12 cellular contexts compared by ENCODE assay signal in the genomic region with DNA sequence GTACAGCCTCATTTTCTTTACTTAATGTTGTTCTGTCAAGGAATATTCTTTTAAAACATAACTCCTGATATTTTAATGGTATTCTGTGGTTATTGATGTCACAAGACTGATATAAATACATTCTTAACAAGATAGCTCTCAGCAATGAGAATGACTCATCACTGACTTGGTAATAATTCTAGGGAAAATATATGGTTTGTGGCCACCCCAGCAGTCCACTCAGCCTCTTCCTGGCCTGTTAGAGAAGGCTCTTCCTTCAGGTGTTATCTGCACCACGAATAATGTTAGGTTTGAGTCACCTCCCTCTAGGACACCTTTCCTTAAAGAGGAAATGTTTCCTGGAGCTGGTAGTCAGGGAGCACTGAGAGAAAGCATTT.
DNase-seq lines count a peak whose midpoint lies in the region; ATAC-seq and TF ChIP-seq lines count a peak whose summit lies in the region.
"Had no signal": no experiment of that assay in that cellular context is flagged by ENCODE, and none has a peak within 500 bp of the region (broad histone marks: within the 10 kb centered on the region; RNA-seq: fewer than 3 reads in every experiment).

No MANE protein-coding gene starts in this region.

- TF ChIP-seq CTCF in activated CD8-positive, alpha-beta T cell treated with anti-CD3 and anti-CD28 coated beads for 36 hours (IDR thresholded peaks at IDR 0.05), result no peak
- no peak for TF ChIP-seq CTCF in fibroblast of villous mesenchyme (IDR thresholded peaks at IDR 0.05; ENCODE audit: insufficient read depth, low read depth, low read length)
- TF ChIP-seq CTCF in suprapubic skin (IDR thresholded peaks at IDR 0.05), result no peak
- no peak for TF ChIP-seq CTCF in dorsolateral prefrontal cortex (IDR thresholded peaks at IDR 0.05 in 54 of 56, conservative IDR thresholded peaks at IDR 0.05 in 2 of 56; ENCODE audit: low read depth in 1 of 56, partially characterized antibody in 56 of 56)
- TF ChIP-seq CTCF in GM10248 (IDR thresholded peaks at IDR 0.05; ENCODE audit: control extremely low read depth, extremely low read depth, low read depth, missing control alignments), result no peak

- CTCF ChIA-PET in activated CD8-positive, alpha-beta T cell treated with anti-CD3 and anti-CD28 coated beads for 36 hours (lab: Charles Lee), result interaction anchor here (1.1 to 3.9 kb wide), 8 partner anchors 10 to 79 kb away, joined by 3 to 37 read pairs (median 4); no protein-coding TSS in a partner anchor
- CTCF ChIA-PET in activated CD8-positive, alpha-beta T cell treated with anti-CD3 and anti-CD28 coated beads, Interleukin-2, amount 10 ng/mL, durations not matched to agents 7 days and 5 days (lab: Charles Lee), result interaction anchor here (1.3 to 3.0 kb wide), 7 partner anchors 10 to 48 kb away, joined by 3 to 18 read pairs (median 5); no protein-coding TSS in a partner anchor
- CTCF ChIA-PET in GM10248 (lab: Yijun Ruan, JAX), result interaction anchor here (0.9 to 1.4 kb wide), 3 partner anchors 11 to 31 kb away, joined by 4 read pairs; no protein-coding TSS in a partner anchor

- no peaks in the 10 kb centered on the region for H3K27me3 ChIP-seq in suprapubic skin
- H3K27me3 ChIP-seq in dorsolateral prefrontal cortex, result no peaks in the 10 kb centered on the region
- H3K27me3 ChIP-seq: BLaER1 treated with 17β-estradiol and CSF1 and Interleukin-3, amounts not matched to agents 10 nM and 100 nM; neutrophil had no signal

- peak overlapping the region; percentile 50 for H3K27ac Mint-ChIP-seq in activated CD8-positive, alpha-beta T cell treated with anti-CD3 and anti-CD28 coated beads for 36 hours
- no peak overlapping the region for H3K27ac Mint-ChIP-seq in activated CD8-positive, alpha-beta T cell treated with anti-CD3 and anti-CD28 coated beads, Interleukin-2, amount 10 ng/mL, durations not matched to agents 7 days and 5 days
- H3K27ac Mint-ChIP-seq: stimulated activated memory B cell treated with anti-CD40 and anti-IgM and Interleukin-4, amounts not matched to agents 10 μg/mL and 1 μg/mL and 100 μg/mL, for 72 hours had no signal

- H3K27ac ChIP-seq in suprapubic skin, result peak overlapping the region; percentile 26
- H3K27ac ChIP-seq in dorsolateral prefrontal cortex, result no peak overlapping the region
- H3K27ac ChIP-seq: neutrophil had no signal

- H3K36me3 ChIP-seq in suprapubic skin, result peaks cover 93% of the 10 kb centered on the region

- H3K9me3 ChIP-seq in suprapubic skin, result no peaks in the 10 kb centered on the region
- H3K9me3 ChIP-seq: BLaER1 treated with 17β-estradiol and CSF1 and Interleukin-3, amounts not matched to agents 10 nM and 100 nM had no signal

- ATAC-seq in activated CD8-positive, alpha-beta T cell treated with anti-CD3 and anti-CD28 coated beads for 36 hours, result peak; percentile 42
- ATAC-seq in activated CD8-positive, alpha-beta T cell treated with anti-CD3 and anti-CD28 coated beads, Interleukin-2, amount 10 ng/mL, durations not matched to agents 7 days and 5 days, result no peak
- peak; percentile 87 for ATAC-seq in SK-N-SH treated with all-trans-retinoic acid at 6 μM for 48 hours
- ATAC-seq: stimulated activated memory B cell treated with anti-CD40 and anti-IgM and Interleukin-4, amounts not matched to agents 10 μg/mL and 1 μg/mL and 100 μg/mL, for 72 hours had no signal

- intact Hi-C loops in activated CD8-positive, alpha-beta T cell treated with anti-CD3 and anti-CD28 coated beads for 36 hours (cut with micrococcal nuclease), result no loop called here
- intact Hi-C loops in dorsolateral prefrontal cortex (cut with DNase I), result no loop called here

- peaks cover 2% of the 10 kb centered on the region for H3K4me1 ChIP-seq in suprapubic skin

- H3K9me3 Mint-ChIP-seq in activated CD8-positive, alpha-beta T cell treated with anti-CD3 and anti-CD28 coated beads for 36 hours, result no peaks in the 10 kb centered on the region
- no peaks in the 10 kb centered on the region for H3K9me3 Mint-ChIP-seq in activated CD8-positive, alpha-beta T cell treated with anti-CD3 and anti-CD28 coated beads, Interleukin-2, amount 10 ng/mL, durations not matched to agents 7 days and 5 days (ENCODE audit: insufficient read depth)
- H3K9me3 Mint-ChIP-seq: stimulated activated memory B cell treated with anti-CD40 and anti-IgM and Interleukin-4, amounts not matched to agents 10 μg/mL and 1 μg/mL and 100 μg/mL, for 72 hours had no signal

- peaks cover 16% of the 10 kb centered on the region for H3K4me1 Mint-ChIP-seq in activated CD8-positive, alpha-beta T cell treated with anti-CD3 and anti-CD28 coated beads for 36 hours (ENCODE audit: low read depth)
- peaks cover 18% of the 10 kb centered on the region for H3K4me1 Mint-ChIP-seq in activated CD8-positive, alpha-beta T cell treated with anti-CD3 and anti-CD28 coated beads, Interleukin-2, amount 10 ng/mL, durations not matched to agents 7 days and 5 days (ENCODE audit: low read depth)
- H3K4me1 Mint-ChIP-seq: stimulated activated memory B cell treated with anti-CD40 and anti-IgM and Interleukin-4, amounts not matched to agents 10 μg/mL and 1 μg/mL and 100 μg/mL, for 72 hours had no signal

- no peak overlapping the region for H3K4me3 Mint-ChIP-seq in activated CD8-positive, alpha-beta T cell treated with anti-CD3 and anti-CD28 coated beads for 36 hours
- no peak overlapping the region for H3K4me3 Mint-ChIP-seq in activated CD8-positive, alpha-beta T cell treated with anti-CD3 and anti-CD28 coated beads, Interleukin-2, amount 10 ng/mL, durations not matched to agents 7 days and 5 days
- H3K4me3 Mint-ChIP-seq: stimulated activated memory B cell treated with anti-CD40 and anti-IgM and Interleukin-4, amounts not matched to agents 10 μg/mL and 1 μg/mL and 100 μg/mL, for 72 hours had no signal

- H3K4me3 ChIP-seq in fibroblast of villous mesenchyme (ENCODE audit: low read depth, low read length), result peak overlapping the region; percentile 5
- H3K4me3 ChIP-seq in suprapubic skin, result no peak overlapping the region
- no peak overlapping the region for H3K4me3 ChIP-seq in dorsolateral prefrontal cortex
- H3K4me3 ChIP-seq: BLaER1 treated with 17β-estradiol and CSF1 and Interleukin-3, amounts not matched to agents 10 nM and 100 nM had no signal

- no peaks in the 10 kb centered on the region for H3K27me3 Mint-ChIP-seq in activated CD8-positive, alpha-beta T cell treated with anti-CD3 and anti-CD28 coated beads for 36 hours
- H3K27me3 Mint-ChIP-seq in activated CD8-positive, alpha-beta T cell treated with anti-CD3 and anti-CD28 coated beads, Interleukin-2, amount 10 ng/mL, durations not matched to agents 7 days and 5 days (ENCODE audit: low read depth), result no peaks in the 10 kb centered on the region
- H3K27me3 Mint-ChIP-seq: stimulated activated memory B cell treated with anti-CD40 and anti-IgM and Interleukin-4, amounts not matched to agents 10 μg/mL and 1 μg/mL and 100 μg/mL, for 72 hours had no signal

- no peak for TF ChIP-seq EP300 in suprapubic skin (IDR thresholded peaks at IDR 0.05)

- 44% methylated on average over 1 of the region's 1 CpG for WGBS in suprapubic skin

- peaks cover 22% of the 10 kb centered on the region for H3K36me3 Mint-ChIP-seq in activated CD8-positive, alpha-beta T cell treated with anti-CD3 and anti-CD28 coated beads for 36 hours (ENCODE audit: low read depth)
- H3K36me3 Mint-ChIP-seq in activated CD8-positive, alpha-beta T cell treated with anti-CD3 and anti-CD28 coated beads, Interleukin-2, amount 10 ng/mL, durations not matched to agents 7 days and 5 days (ENCODE audit: low read depth), result no peaks in the 10 kb centered on the region

- no peak for DNase-seq in activated CD8-positive, alpha-beta T cell treated with anti-CD3 and anti-CD28 coated beads for 36 hours
- no peak for DNase-seq in activated CD8-positive, alpha-beta T cell treated with anti-CD3 and anti-CD28 coated beads, Interleukin-2, amount 10 ng/mL, durations not matched to agents 7 days and 5 days
- DNase-seq in fibroblast of villous mesenchyme (ENCODE audit: low read depth) (peak; percentile 94), suprapubic skin (ENCODE audit: low spot score in 2 of 2) (no peak), hypothalamus (lab: John Stamatoyannopoulos, UW) (no peak), dorsolateral prefrontal cortex (no peak), GM10248 (ENCODE audit: extremely low spot score) (no peak)
- DNase-seq: activated CD4-positive, alpha-beta T cell treated with anti-CD3 and anti-CD28 coated beads for 4 hours had no signal

- POLR2A ChIA-PET in activated CD8-positive, alpha-beta T cell treated with anti-CD3 and anti-CD28 coated beads for 36 hours (lab: Charles Lee), result no interaction called here
- POLR2A ChIA-PET in activated CD8-positive, alpha-beta T cell treated with anti-CD3 and anti-CD28 coated beads, Interleukin-2, amount 10 ng/mL, durations not matched to agents 7 days and 5 days (lab: Charles Lee), result no interaction called here
- POLR2A ChIA-PET in GM10248 (lab: Yijun Ruan, JAX), result no interaction called here

- TF ChIP-seq POLR2A in suprapubic skin (IDR thresholded peaks at IDR 0.05), result no peak

TF ChIP-seq in SK-N-SH treated with all-trans-retinoic acid at 6 μM for 48 hours, 23 proteins besides CTCF, POLR2A, EP300 and RAD21:
- TF ChIP-seq TCF4 (CRISPR knock-in tag; IDR thresholded peaks at IDR 0.05; ENCODE audit: borderline replicate concordance) (no peak), ZC3H10 (CRISPR knock-in tag; IDR thresholded peaks at IDR 0.05) (peak; percentile 32; the same call in 1 of the 2 replicates), OSR1 (CRISPR knock-in tag; IDR thresholded peaks at IDR 0.05) (no peak), RARB (CRISPR knock-in tag; IDR thresholded peaks at IDR 0.05) (no peak), ISL1 (CRISPR knock-in tag; IDR thresholded peaks at IDR 0.05) (peak; percentile 66), TOX (CRISPR knock-in tag; IDR thresholded peaks at IDR 0.05; ENCODE audit: borderline replicate concordance) (peak; percentile 71; the same call in 1 of the 2 replicates), SNAI2 (CRISPR knock-in tag; IDR thresholded peaks at IDR 0.05) (no peak), ZFP30 (CRISPR knock-in tag; IDR thresholded peaks at IDR 0.05) (no peak)
